ENCODE assay signal across 18 cellular contexts in the genomic region with DNA sequence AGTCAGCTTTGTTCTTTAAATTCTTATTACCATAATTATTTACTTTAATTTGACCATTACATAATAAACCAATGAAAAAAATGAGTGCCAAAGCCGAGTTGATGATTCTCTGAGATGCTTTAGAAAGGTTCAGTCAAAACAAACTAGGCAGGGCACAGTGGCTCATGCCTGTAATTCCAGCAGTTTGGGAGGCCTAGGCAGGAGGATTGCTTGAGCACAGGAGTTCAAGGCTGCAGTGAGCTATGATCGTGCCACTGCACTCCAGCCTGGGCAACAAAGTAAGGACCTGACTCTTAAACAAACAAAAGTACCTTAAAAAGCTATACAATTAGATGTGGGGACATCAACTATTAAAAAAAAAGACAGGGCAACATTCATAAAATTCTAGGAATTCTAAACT.
DNase-seq lines count a peak whose midpoint lies in the region; ATAC-seq and TF ChIP-seq lines count a peak whose summit lies in the region.
"Had no signal": no experiment of that assay in that cellular context is flagged by ENCODE, and none has a peak within 500 bp of the region (broad histone marks: within the 10 kb centered on the region; RNA-seq: fewer than 3 reads in every experiment).

No MANE protein-coding gene starts in this region.

- H3K9me3 Mint-ChIP-seq in CD4-positive, CD25-positive, alpha-beta regulatory T cell: peaks cover 3 to 11% (median 5%) of the 10 kb centered on the region in 7 donors
- peaks cover 4% of the 10 kb centered on the region for H3K9me3 Mint-ChIP-seq in activated CD8-positive, alpha-beta T cell treated with anti-CD3 and anti-CD28 coated beads for 36 hours
- H3K9me3 Mint-ChIP-seq in naive thymus-derived CD4-positive, alpha-beta T cell: peaks cover 4 to 13% (median 6%) of the 10 kb centered on the region in 11 donors
- H3K9me3 Mint-ChIP-seq in osteocyte (ENCODE audit: unreplicated experiment): peaks cover 5% of the 10 kb centered on the region

- 100% methylated on average over 2 of the region's 2 CpGs for WGBS in suprapubic skin

- CTCF ChIA-PET in AG04450 (lab: Charles Lee): interaction anchor here (1.0 to 1.2 kb wide), 3 partner anchors 12 to 62 kb away, joined by 3 to 7 read pairs (median 3); no protein-coding TSS in a partner anchor
- CTCF ChIA-PET in activated CD8-positive, alpha-beta T cell treated with anti-CD3 and anti-CD28 coated beads for 36 hours (lab: Charles Lee): interaction anchor here (0.8 to 2.1 kb wide), 7 partner anchors 12 to 124 kb away, joined by 3 to 7 read pairs (median 4); no protein-coding TSS in a partner anchor
- CTCF ChIA-PET in naive thymus-derived CD4-positive, alpha-beta T cell (lab: Charles Lee): interaction anchor here (0.6 to 1.7 kb wide), 5 partner anchors 10 to 74 kb away, joined by 3 to 5 read pairs (median 5); a partner anchor contains a TSS

- H3K36me3 Mint-ChIP-seq in CD4-positive, CD25-positive, alpha-beta regulatory T cell: peaks cover 22% of the 10 kb centered on the region
- peaks cover 21% of the 10 kb centered on the region for H3K36me3 Mint-ChIP-seq in activated CD8-positive, alpha-beta T cell treated with anti-CD3 and anti-CD28 coated beads for 36 hours (ENCODE audit: low read depth)
- peaks cover 5 to 36% (median 27%) of the 10 kb centered on the region in 5 donors for H3K36me3 Mint-ChIP-seq in naive thymus-derived CD4-positive, alpha-beta T cell
- H3K36me3 Mint-ChIP-seq in osteocyte (ENCODE audit: unreplicated experiment): peaks cover 39% of the 10 kb centered on the region

- H3K27me3 Mint-ChIP-seq in CD4-positive, CD25-positive, alpha-beta regulatory T cell: peaks cover 6% of the 10 kb centered on the region
- H3K27me3 Mint-ChIP-seq in activated CD8-positive, alpha-beta T cell treated with anti-CD3 and anti-CD28 coated beads for 36 hours: no peaks in the 10 kb centered on the region
- peaks cover 0 to 6% (median 0%) of the 10 kb centered on the region in 5 donors for H3K27me3 Mint-ChIP-seq in naive thymus-derived CD4-positive, alpha-beta T cell
- no peaks in the 10 kb centered on the region for H3K27me3 Mint-ChIP-seq in osteocyte (ENCODE audit: unreplicated experiment)

- no peaks in the 10 kb centered on the region for H3K27me3 ChIP-seq in AG04450 (ENCODE audit: control insufficient read depth, insufficient read depth, low read length)
- H3K27me3 ChIP-seq in CD4-positive, CD25-positive, alpha-beta regulatory T cell (ENCODE audit: control insufficient read depth, insufficient read depth, low read length): no peaks in the 10 kb centered on the region
- H3K27me3 ChIP-seq in naive thymus-derived CD4-positive, alpha-beta T cell (ENCODE audit: control insufficient read depth in 2 of 2, insufficient read depth in 2 of 2, low read length in 2 of 2): no peaks in the 10 kb centered on the region
- no peaks in the 10 kb centered on the region for H3K27me3 ChIP-seq in suprapubic skin

- no peak for TF ChIP-seq CTCF in AG04450 (IDR thresholded peaks at IDR 0.05; ENCODE audit: low read depth, low read length)
- TF ChIP-seq CTCF in activated CD8-positive, alpha-beta T cell treated with anti-CD3 and anti-CD28 coated beads for 36 hours (IDR thresholded peaks at IDR 0.05): no peak
- no peak for TF ChIP-seq CTCF in suprapubic skin (IDR thresholded peaks at IDR 0.05)
- no peak for TF ChIP-seq CTCF in osteocyte (IDR thresholded peaks at IDR 0.05)

- H3K9me3 ChIP-seq in AG04450 (ENCODE audit: control insufficient read depth, insufficient read depth, low read length) (no peaks in the 10 kb centered on the region; the same call in 1 of the 2 replicates), suprapubic skin (no peaks in the 10 kb centered on the region)
- H3K9me3 ChIP-seq in CD4-positive, CD25-positive, alpha-beta regulatory T cell (ENCODE audit: control insufficient read depth in 2 of 2, low read length in 2 of 2): no peaks in the 10 kb centered on the region
- H3K9me3 ChIP-seq in naive thymus-derived CD4-positive, alpha-beta T cell (ENCODE audit: control insufficient read depth in 2 of 3, low read length in 3 of 3): no peaks in the 10 kb centered on the region

- peak overlapping the region; percentile 23 for H3K27ac ChIP-seq in AG04450 (ENCODE audit: low read depth, low read length)
- H3K27ac ChIP-seq in CD4-positive, CD25-positive, alpha-beta regulatory T cell (ENCODE audit: insufficient read depth, low read length, poor library complexity, severe bottlenecking): no peak overlapping the region
- H3K27ac ChIP-seq in naive thymus-derived CD4-positive, alpha-beta T cell (ENCODE audit: low read depth, low read length): no peak overlapping the region
- no peak overlapping the region for H3K27ac ChIP-seq in suprapubic skin
- H3K27ac ChIP-seq: KMS-11 had no signal

- H3K36me3 ChIP-seq in CD4-positive, CD25-positive, alpha-beta regulatory T cell (ENCODE audit: control insufficient read depth, insufficient read depth, low read length): no peaks in the 10 kb centered on the region
- no peaks in the 10 kb centered on the region for H3K36me3 ChIP-seq in naive thymus-derived CD4-positive, alpha-beta T cell (ENCODE audit: control insufficient read depth in 2 of 3, insufficient read depth in 3 of 3, low read length in 3 of 3)
- peaks cover 8% of the 10 kb centered on the region for H3K36me3 ChIP-seq in suprapubic skin

- H3K4me1 Mint-ChIP-seq in CD4-positive, CD25-positive, alpha-beta regulatory T cell: peaks cover 13 to 44% (median 26%) of the 10 kb centered on the region in 4 donors
- H3K4me1 Mint-ChIP-seq in activated CD8-positive, alpha-beta T cell treated with anti-CD3 and anti-CD28 coated beads for 36 hours (ENCODE audit: low read depth): peaks cover 25% of the 10 kb centered on the region
- H3K4me1 Mint-ChIP-seq in naive thymus-derived CD4-positive, alpha-beta T cell: peaks cover 9 to 45% (median 33%) of the 10 kb centered on the region in 7 donors
- H3K4me1 Mint-ChIP-seq in osteocyte (ENCODE audit: unreplicated experiment): peaks cover 75% of the 10 kb centered on the region
- H3K4me1 Mint-ChIP-seq: B cell had no signal

- no peak overlapping the region for H3K4me3 ChIP-seq in AG04450 (ENCODE audit: low read depth, low read length)
- H3K4me3 ChIP-seq in CD4-positive, CD25-positive, alpha-beta regulatory T cell (ENCODE audit: low read depth, low read length): no peak overlapping the region
- H3K4me3 ChIP-seq in naive thymus-derived CD4-positive, alpha-beta T cell (ENCODE audit: low read length): no peak overlapping the region
- H3K4me3 ChIP-seq in suprapubic skin: no peak overlapping the region

- H3K4me1 ChIP-seq in CD4-positive, CD25-positive, alpha-beta regulatory T cell (ENCODE audit: control insufficient read depth, insufficient read depth, low read length, poor library complexity, severe bottlenecking): peaks cover 9% of the 10 kb centered on the region
- peaks cover 0 to 10% of the 10 kb centered on the region in 2 donors for H3K4me1 ChIP-seq in naive thymus-derived CD4-positive, alpha-beta T cell (ENCODE audit: control insufficient read depth in 2 of 2, insufficient read depth in 2 of 2, low read length in 2 of 2)
- no peaks in the 10 kb centered on the region for H3K4me1 ChIP-seq in suprapubic skin

- TF ChIP-seq EP300 in suprapubic skin (IDR thresholded peaks at IDR 0.05): no peak

- ATAC-seq in CD4-positive, CD25-positive, alpha-beta regulatory T cell (ENCODE audit: low read depth in 2 of 2): no peak
- peak; percentile 18 for ATAC-seq in activated CD8-positive, alpha-beta T cell treated with anti-CD3 and anti-CD28 coated beads for 36 hours
- peak; percentile 37 for ATAC-seq in naive thymus-derived CD4-positive, alpha-beta T cell
- no peak for ATAC-seq in HG03439 (IDR thresholded peaks at IDR 0.05; ENCODE audit: unreplicated experiment)
- ATAC-seq: HCT116 had no signal

- TF ChIP-seq POLR2A in suprapubic skin (IDR thresholded peaks at IDR 0.05): no peak

- intact Hi-C loops in activated CD8-positive, alpha-beta T cell treated with anti-CD3 and anti-CD28 coated beads for 36 hours (cut with micrococcal nuclease): no loop called here
- intact Hi-C loops in naive thymus-derived CD4-positive, alpha-beta T cell (cut with micrococcal nuclease): loop anchor here (1.0 to 5.0 kb wide), 4 partner anchors 9 to 122 kb away; no protein-coding TSS in a partner anchor

- H3K4me3 Mint-ChIP-seq in CD4-positive, CD25-positive, alpha-beta regulatory T cell: peak overlapping the region; percentile 49 to 89 (median 76)
- no peak overlapping the region for H3K4me3 Mint-ChIP-seq in activated CD8-positive, alpha-beta T cell treated with anti-CD3 and anti-CD28 coated beads for 36 hours
- peak overlapping the region in 1 of 10 donors; percentile 72 for H3K4me3 Mint-ChIP-seq in naive thymus-derived CD4-positive, alpha-beta T cell
- no peak overlapping the region for H3K4me3 Mint-ChIP-seq in osteocyte (ENCODE audit: unreplicated experiment)

- peak overlapping the region in 2 of 3 donors; percentile 91 to 98 for H3K27ac Mint-ChIP-seq in CD4-positive, CD25-positive, alpha-beta regulatory T cell
- no peak overlapping the region for H3K27ac Mint-ChIP-seq in activated CD8-positive, alpha-beta T cell treated with anti-CD3 and anti-CD28 coated beads for 36 hours
- peak overlapping the region in 4 of 9 donors; percentile 36 to 96 (median 92) for H3K27ac Mint-ChIP-seq in naive thymus-derived CD4-positive, alpha-beta T cell
- no peak overlapping the region for H3K27ac Mint-ChIP-seq in osteocyte (ENCODE audit: unreplicated experiment)

- no peak for DNase-seq in AG04450 (ENCODE audit: low read depth, low spot score)
- DNase-seq in CD4-positive, CD25-positive, alpha-beta regulatory T cell: no peak
- peak; percentile 22 for DNase-seq in activated CD8-positive, alpha-beta T cell treated with anti-CD3 and anti-CD28 coated beads for 36 hours
- peak in 3 of 9 donors; percentile 10 to 28 (median 12) for DNase-seq in naive thymus-derived CD4-positive, alpha-beta T cell
- no peak for DNase-seq in pons (ENCODE audit: low spot score)
- no peak for DNase-seq in suprapubic skin (ENCODE audit: low spot score in 2 of 2)
- no peak for DNase-seq in osteocyte (ENCODE audit: extremely low spot score, unreplicated experiment)
- DNase-seq: DMS79 treated with DMSO at 0.1 percent for 48 hours, NCI-H1092, NCI-H146, NCI-H2081, NCI-H748 treated with DMSO at 0.1 percent for 48 hours, OCI-M1, SHP77 treated with DMSO at 0.1 percent for 48 hours had no signal

- POLR2A ChIA-PET in AG04450 (lab: Yijun Ruan, JAX): no interaction called here
- POLR2A ChIA-PET in activated CD8-positive, alpha-beta T cell treated with anti-CD3 and anti-CD28 coated beads for 36 hours (lab: Charles Lee): interaction anchor here (0.7 to 1.4 kb wide), 3 partner anchors 10 to 362 kb away, joined by 3 to 5 read pairs (median 4); no protein-coding TSS in a partner anchor
- POLR2A ChIA-PET in naive thymus-derived CD4-positive, alpha-beta T cell (lab: Charles Lee): interaction anchor here (0.9 to 1.8 kb wide), 8 partner anchors 10 to 73 kb away, joined by 3 to 5 read pairs (median 4); no protein-coding TSS in a partner anchor

Comparison
In these comparisons a context has a peak if more than half of its experiments do, and no peak if none do; other contexts are left out.
1. ATAC-seq: peak in activated CD8-positive, alpha-beta T cell treated with anti-CD3 and anti-CD28 coated beads for 36 hours (single experiment) and naive thymus-derived CD4-positive, alpha-beta T cell (single experiment); none in CD4-positive, CD25-positive, alpha-beta regulatory T cell (0 of 2) and HG03439 (single experiment).
2. H3K27ac Mint-ChIP-seq: peak in CD4-positive, CD25-positive, alpha-beta regulatory T cell (2 of 3); none in activated CD8-positive, alpha-beta T cell treated with anti-CD3 and anti-CD28 coated beads for 36 hours (single experiment) and osteocyte (single experiment).
3. H3K4me3 Mint-ChIP-seq: peak in CD4-positive, CD25-positive, alpha-beta regulatory T cell (4 of 4); none in activated CD8-positive, alpha-beta T cell treated with anti-CD3 and anti-CD28 coated beads for 36 hours (single experiment) and osteocyte (single experiment).